9 cellular contexts compared by ENCODE assay signal in the genomic region with DNA sequence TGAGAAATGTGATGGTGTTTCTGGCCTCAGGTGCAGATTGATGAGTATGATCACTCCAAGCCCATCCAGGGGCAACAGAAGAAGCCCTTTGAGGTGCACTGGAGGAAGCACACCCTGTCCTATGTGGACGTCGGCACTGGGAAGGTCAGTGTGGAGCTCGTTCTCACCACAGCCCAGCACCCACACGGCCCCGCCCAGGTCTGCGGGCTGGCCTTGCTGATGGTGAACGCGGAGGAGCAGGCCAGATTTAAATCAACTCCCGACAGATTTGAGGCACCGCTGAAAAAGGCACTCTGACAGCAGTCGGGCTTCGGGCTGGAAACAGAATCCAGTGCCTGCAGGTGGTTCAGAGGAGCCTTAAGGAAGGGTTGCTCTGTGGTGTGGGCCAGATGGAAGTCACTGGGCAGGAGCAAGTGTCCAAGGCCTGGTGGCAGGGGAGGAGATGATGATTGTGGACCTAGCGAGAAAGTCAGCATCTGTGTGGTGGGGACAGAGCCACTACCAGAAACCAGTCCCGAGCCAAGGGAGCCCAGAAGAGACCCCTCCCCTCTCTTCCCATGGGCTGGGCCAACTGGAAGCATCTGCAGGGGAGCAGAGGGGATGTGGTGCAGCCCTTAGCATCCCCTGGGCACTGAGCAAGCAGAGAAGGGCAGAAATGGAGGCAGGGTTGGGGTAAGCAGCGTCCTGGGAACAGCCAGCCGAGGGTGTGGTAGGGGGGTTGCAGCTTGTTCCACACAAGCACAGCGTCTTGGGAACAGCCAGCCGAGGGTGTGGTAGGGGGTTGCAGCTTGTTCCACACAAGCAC. TPM values are rescaled to one million over a fixed set of nuclear protein-coding genes. Genes with fewer than 3 reads are reported as not detected.
DNase-seq lines count a peak whose midpoint lies in the region; ATAC-seq, FAIRE-seq and TF ChIP-seq lines count a peak whose summit lies in the region.
"Not testable (repeated sequence)": the region's sequence is repeated elsewhere in the genome, so short reads cannot be mapped to it uniquely, and the experiment has no call there.
"Had no signal": no experiment of that assay in that cellular context is flagged by ENCODE, and none has a peak within 500 bp of the region (broad histone marks: within the 10 kb centered on the region; RNA-seq: fewer than 3 reads in every experiment).

No MANE protein-coding gene starts in this region.

- H4K20me1 ChIP-seq in BLaER1 treated with 17β-estradiol and CSF1 and Interleukin-3, amounts not matched to agents 10 nM and 100 nM, result peaks cover 0 to 27% (median 6%) of the 10 kb centered on the region in 11 experiments; a peak in 9 of 22 replicates
- not testable (repeated sequence) for H4K20me1 ChIP-seq in SK-N-SH (ENCODE audit: insufficient read depth); HepG2 (ENCODE audit: insufficient read depth, low read length)

- H3K4me3 Mint-ChIP-seq in activated T-helper 2 cell treated with anti-CD3 and anti-CD28 coated beads, Interferon-gamma antibody, Interleukin-2, Interleukin-4, amounts not matched to agents 10 μg/mL and 5 μg/mL and 100 μg/mL, durations not matched to agents 14 hours and 24 hours and 36 hours (ENCODE audit: low read depth); endodermal cell; osteocyte (ENCODE audit: unreplicated experiment): not testable (repeated sequence)

- TF ChIP-seq EP300 in SK-N-SH (IDR thresholded peaks at IDR 0.05; ENCODE audit: borderline replicate concordance in 1 of 2, low read depth in 1 of 2, low read length in 1 of 2); HepG2 (IDR thresholded peaks at IDR 0.05; ENCODE audit: low read depth in 2 of 2, low read length in 2 of 2); HepG2 (CRISPR knock-in tag; IDR thresholded peaks at IDR 0.05; ENCODE audit: borderline replicate concordance); upper lobe of left lung (IDR thresholded peaks at IDR 0.05): not testable (repeated sequence)

- H3K9me3 Mint-ChIP-seq in activated T-helper 2 cell treated with anti-CD3 and anti-CD28 coated beads, Interferon-gamma antibody, Interleukin-2, Interleukin-4, amounts not matched to agents 10 μg/mL and 5 μg/mL and 100 μg/mL, durations not matched to agents 14 hours and 24 hours and 36 hours; osteocyte (ENCODE audit: unreplicated experiment): not testable (repeated sequence)
- peaks cover 13% of the 10 kb centered on the region for H3K9me3 Mint-ChIP-seq in endodermal cell

- H3K36me3 Mint-ChIP-seq in activated T-helper 2 cell treated with anti-CD3 and anti-CD28 coated beads, Interferon-gamma antibody, Interleukin-2, Interleukin-4, amounts not matched to agents 10 μg/mL and 5 μg/mL and 100 μg/mL, durations not matched to agents 14 hours and 24 hours and 36 hours (ENCODE audit: low read depth), result peaks cover 62% of the 10 kb centered on the region
- peaks cover 67% of the 10 kb centered on the region for H3K36me3 Mint-ChIP-seq in endodermal cell (ENCODE audit: low read depth)
- H3K36me3 Mint-ChIP-seq in osteocyte (ENCODE audit: unreplicated experiment), result peaks cover 33% of the 10 kb centered on the region

- peaks cover 19% of the 10 kb centered on the region for H3F3A ChIP-seq in SK-N-SH (replicated peaks; ENCODE audit: insufficient read depth)

- TF ChIP-seq POLR2A in HepG2 (IDR thresholded peaks at IDR 0.05; ENCODE audit: insufficient read depth in 1 of 2, low read depth in 2 of 2, low read length in 2 of 2); upper lobe of left lung (IDR thresholded peaks at IDR 0.05): not testable (repeated sequence)

- in situ Hi-C loops in HepG2 (cut with HindIII; ENCODE audit: extremely low pct_ligation_motif_present, low pct_unique_long_range_greater_than_20kb), result loop anchor here (25.0 kb wide), 1 partner anchor 278 kb away; no protein-coding TSS in a partner anchor

- not testable (repeated sequence) for H3K79me2 ChIP-seq in SK-N-SH (ENCODE audit: insufficient read depth); HepG2 (ENCODE audit: insufficient read depth, low read length)

- peaks cover 25 to 59% (median 43%) of the 10 kb centered on the region in 11 experiments for H3K36me3 ChIP-seq in BLaER1 treated with 17β-estradiol and CSF1 and Interleukin-3, amounts not matched to agents 10 nM and 100 nM
- H3K36me3 ChIP-seq in SK-N-SH (replicated peaks in 1 of 2; ENCODE audit: control insufficient read depth in 1 of 2, insufficient read depth in 2 of 2, low read length in 1 of 2), result peaks cover 13 to 29% of the 10 kb centered on the region in 2 experiments
- peaks cover 49% of the 10 kb centered on the region for H3K36me3 ChIP-seq in endodermal cell (ENCODE audit: control insufficient read depth, insufficient read depth, low read length)
- H3K36me3 ChIP-seq in HepG2 (replicated peaks in 1 of 2; ENCODE audit: control insufficient read depth in 1 of 2, insufficient read depth in 2 of 2, low read length in 2 of 2), result peaks cover 3 to 16% of the 10 kb centered on the region in 2 experiments; a peak in 4 of 5 replicates
- peaks cover 11 to 64% (median 33%) of the 10 kb centered on the region in 4 donors for H3K36me3 ChIP-seq in upper lobe of left lung

- 94% methylated on average over 18 of the region's 18 CpGs for WGBS in SK-N-SH (ENCODE audit: low lambda C conversion rate)
- WGBS in endodermal cell (ENCODE audit: insufficient coverage in 1 of 2, insufficient read length in 1 of 2), 2 experiments, result 86 to 91% methylated on average over 16 to 18 of the region's 18 CpGs
- 95% methylated on average over 18 of the region's 18 CpGs for WGBS in HepG2 (ENCODE audit: low lambda C conversion rate)
- 89 to 92% methylated on average over 18 of the region's 18 CpGs for WGBS in upper lobe of left lung, 2 donors

- peaks cover 13% of the 10 kb centered on the region for H3K4me1 Mint-ChIP-seq in activated T-helper 2 cell treated with anti-CD3 and anti-CD28 coated beads, Interferon-gamma antibody, Interleukin-2, Interleukin-4, amounts not matched to agents 10 μg/mL and 5 μg/mL and 100 μg/mL, durations not matched to agents 14 hours and 24 hours and 36 hours (ENCODE audit: low read depth)
- H3K4me1 Mint-ChIP-seq in endodermal cell; osteocyte (ENCODE audit: unreplicated experiment): not testable (repeated sequence)

- intact Hi-C loops in activated T-helper 2 cell treated with anti-CD3 and anti-CD28 coated beads, Interferon-gamma antibody, Interleukin-2, Interleukin-4, amounts not matched to agents 10 μg/mL and 5 μg/mL and 100 μg/mL, durations not matched to agents 14 hours and 24 hours and 36 hours (cut with micrococcal nuclease); HepG2 (cut with micrococcal nuclease; ENCODE audit: unreplicated experiment): not testable (repeated sequence)

- H3K9me2 ChIP-seq in SK-N-SH, result not testable (repeated sequence)

- POLR2A ChIA-PET in SK-N-SH (lab: Yijun Ruan, JAX), result interaction anchor here (0.7 kb wide), 1 partner anchor 19 kb away, joined by 3 read pairs; no protein-coding TSS in a partner anchor
- POLR2A ChIA-PET in HepG2 (lab: Yijun Ruan, JAX), result not testable (repeated sequence)

- peak overlapping the region; percentile 52 to 87 (median 76) for H3K4me2 ChIP-seq in BLaER1 treated with 17β-estradiol and CSF1 and Interleukin-3, amounts not matched to agents 10 nM and 100 nM
- H3K4me2 ChIP-seq in SK-N-SH; HepG2 (ENCODE audit: low read depth, low read length): not testable (repeated sequence)

- not testable (repeated sequence) for FAIRE-seq in HepG2 (lab: Jason Lieb, UNC)

- not testable (repeated sequence) for H3K27me3 ChIP-seq in BLaER1 treated with 17β-estradiol and CSF1 and Interleukin-3, amounts not matched to agents 10 nM and 100 nM; SK-N-SH (ENCODE audit: insufficient read depth); endodermal cell (ENCODE audit: control insufficient read depth, insufficient read depth, low read length, poor library complexity, severe bottlenecking); HepG2 (ENCODE audit: control insufficient read depth in 1 of 2, insufficient read depth in 2 of 2, low read length in 2 of 2); upper lobe of left lung

- CTCF ChIA-PET in SK-N-SH (lab: Yijun Ruan, JAX); HepG2 (lab: Yijun Ruan, JAX; ENCODE audit: low intra/inter-chr PET ratio, low total read pairs): not testable (repeated sequence)

- BruUV-seq in HepG2 (replicated peaks; lab: Mats Ljungman, UMichigan), result not testable (repeated sequence)

- peak overlapping the region in 2 of 10 experiments; percentile 13 to 21; a peak in 1 of 20 replicates for H3K4me3 ChIP-seq in BLaER1 treated with 17β-estradiol and CSF1 and Interleukin-3, amounts not matched to agents 10 nM and 100 nM
- not testable (repeated sequence) for H3K4me3 ChIP-seq in SK-N-SH (ENCODE audit: low read depth in 2 of 2, low read length in 1 of 2); endodermal cell (ENCODE audit: low read length); HepG2 (replicated peaks in 1 of 3; ENCODE audit: insufficient read depth in 1 of 3, low read depth in 2 of 3, low read length in 3 of 3); upper lobe of left lung

- not testable (repeated sequence) for H2AFZ ChIP-seq in SK-N-SH (ENCODE audit: low read depth); HepG2 (ENCODE audit: low read length)

- peak overlapping the region; percentile 43 for H3K27ac Mint-ChIP-seq in activated T-helper 2 cell treated with anti-CD3 and anti-CD28 coated beads, Interferon-gamma antibody, Interleukin-2, Interleukin-4, amounts not matched to agents 10 μg/mL and 5 μg/mL and 100 μg/mL, durations not matched to agents 14 hours and 24 hours and 36 hours
- H3K27ac Mint-ChIP-seq in endodermal cell, result peak overlapping the region; percentile 24
- not testable (repeated sequence) for H3K27ac Mint-ChIP-seq in osteocyte (ENCODE audit: unreplicated experiment)

- peak; percentile 4 for DNase-seq in SK-N-SH
- not testable (repeated sequence) for DNase-seq in activated T-helper 2 cell treated with anti-CD3 and anti-CD28 coated beads, Interferon-gamma antibody, Interleukin-2, Interleukin-4, amounts not matched to agents 10 μg/mL and 5 μg/mL and 100 μg/mL, durations not matched to agents 14 hours and 24 hours and 36 hours (ENCODE audit: low spot score); endodermal cell; HepG2 (ENCODE audit: low spot score)
- DNase-seq in osteocyte (ENCODE audit: extremely low spot score, unreplicated experiment), result peak; percentile 82
- DNase-seq in upper lobe of left lung, result peak in 1 of 2 donors; percentile 75

- peak; percentile 9 for ATAC-seq in HG03066 (IDR thresholded peaks at IDR 0.05; ENCODE audit: low read depth, unreplicated experiment)
- peak; percentile 41 for ATAC-seq in HepG2
- peak; percentile 25 to 34 for ATAC-seq in upper lobe of left lung (ENCODE audit: low FRiP score in 2 of 2)

- not testable (repeated sequence) for TF ChIP-seq RAD21 in SK-N-SH (IDR thresholded peaks at IDR 0.05; ENCODE audit: low read length); HepG2 (CRISPR knock-in tag; IDR thresholded peaks at IDR 0.05)

- not testable (repeated sequence) for H3K27me3 Mint-ChIP-seq in activated T-helper 2 cell treated with anti-CD3 and anti-CD28 coated beads, Interferon-gamma antibody, Interleukin-2, Interleukin-4, amounts not matched to agents 10 μg/mL and 5 μg/mL and 100 μg/mL, durations not matched to agents 14 hours and 24 hours and 36 hours (ENCODE audit: low read depth); endodermal cell (ENCODE audit: insufficient read depth); osteocyte (ENCODE audit: unreplicated experiment)

- H3K27ac ChIP-seq in BLaER1 treated with 17β-estradiol and CSF1 and Interleukin-3, amounts not matched to agents 10 nM and 100 nM, result peak overlapping the region in 7 of 11 experiments; percentile 3 to 62 (median 37); a peak in 8 of 22 replicates
- H3K27ac ChIP-seq in SK-N-SH (ENCODE audit: low read depth in 2 of 2, low read length in 1 of 2); endodermal cell (ENCODE audit: low read depth, low read length); HepG2 (ENCODE audit: extremely low read length, insufficient read depth, low read length); upper lobe of left lung: not testable (repeated sequence)

- peak overlapping the region in 4 of 11 experiments; percentile 7 to 64 (median 48); a peak in 7 of 22 replicates for H3K9ac ChIP-seq in BLaER1 treated with 17β-estradiol and CSF1 and Interleukin-3, amounts not matched to agents 10 nM and 100 nM
- H3K9ac ChIP-seq in SK-N-SH; endodermal cell (ENCODE audit: extremely low read depth, low read length, poor library complexity, severe bottlenecking); HepG2 (ENCODE audit: insufficient read depth, low read depth, low read length): not testable (repeated sequence)

- H3K4me1 ChIP-seq in BLaER1 treated with 17β-estradiol and CSF1 and Interleukin-3, amounts not matched to agents 10 nM and 100 nM, result peaks cover 20 to 34% (median 26%) of the 10 kb centered on the region in 10 experiments
- H3K4me1 ChIP-seq in SK-N-SH (ENCODE audit: control insufficient read depth in 1 of 2, insufficient read depth in 2 of 2, low read depth in 1 of 2, low read length in 1 of 2); endodermal cell (ENCODE audit: control insufficient read depth, insufficient read depth, low read length); HepG2 (ENCODE audit: insufficient read depth, low read length); upper lobe of left lung: not testable (repeated sequence)

- H3K9me3 ChIP-seq in BLaER1 treated with 17β-estradiol and CSF1 and Interleukin-3, amounts not matched to agents 10 nM and 100 nM (replicated peaks in 1 of 11); SK-N-SH; HepG2 (ENCODE audit: low read length); upper lobe of left lung: not testable (repeated sequence)
- H3K9me3 ChIP-seq in endodermal cell (ENCODE audit: control insufficient read depth, low read length), result peaks cover 10% of the 10 kb centered on the region

- not testable (repeated sequence) for TF ChIP-seq CTCF in SK-N-SH (IDR thresholded peaks at IDR 0.05); endodermal cell (conservative IDR thresholded peaks at IDR 0.05); HepG2 (CRISPR knock-in tag; IDR thresholded peaks at IDR 0.05); osteocyte (IDR thresholded peaks at IDR 0.05); upper lobe of left lung (IDR thresholded peaks at IDR 0.05)

RNA-seq across cellular contexts. Expression of gene MUC20, which starts 36.9 kb away (rescaled TPM):
- polyA plus RNA-seq in SK-N-SH (2012; rRNA removed) (0.31 and 0.36 TPM in 2 replicates), HepG2 (2011; rRNA removed) (0.83 and 1.2 TPM in 2 replicates)
- polyA plus RNA-seq in SK-N-SH (2012; cell fraction: cytosol; rRNA removed), result 0.09 and 0.20 TPM in 2 replicates
- 2.6 and 3.3 TPM in 2 replicates for polyA plus RNA-seq in SK-N-SH (2012; cell fraction: nucleus; rRNA removed)
- total RNA-seq in activated T-helper 2 cell treated with anti-CD3 and anti-CD28 coated beads, Interferon-gamma antibody, Interleukin-2, Interleukin-4, amounts not matched to agents 10 μg/mL and 5 μg/mL and 100 μg/mL, durations not matched to agents 14 hours and 24 hours and 36 hours, result 3.9 and 5.0 TPM in 2 replicates
- total RNA-seq in endodermal cell (1 to 10 TPM in 1 of 2 donors, under 1 TPM in 1; 0.89 to 1.3 TPM), HepG2 (2016; rRNA removed; fragmentation: Illumina TruSeq; extraction: Trizol) (0.24 TPM in 1 of 2 replicates, not detected in the other), osteocyte (6.2 and 7.6 TPM in 2 replicates), upper lobe of left lung (10 to 100 TPM; 10.1 to 39.8 (median 15.2) TPM)
- polyA plus RNA-seq in endodermal cell (2013, experiment 1 of 2), result 0.89 TPM
- 1.7 TPM for polyA plus RNA-seq in endodermal cell (2013, experiment 2 of 2)
- not detected in 2 replicates for total RNA-seq in HepG2 (2016; cell fraction: cytosol; rRNA removed; fragmentation: Illumina TruSeq; extraction: Trizol; ENCODE audit: low read depth)
- 0.09 TPM in 1 of 2 replicates, not detected in the other for total RNA-seq in HepG2 (2016; cell fraction: insoluble cytoplasmic fraction; rRNA removed; fragmentation: Illumina TruSeq; extraction: Trizol)
- total RNA-seq in HepG2 (2016; cell fraction: membrane; rRNA removed; fragmentation: Illumina TruSeq; extraction: Trizol), result not detected in 2 replicates
- 0.34 TPM in 1 of 2 replicates, not detected in the other for total RNA-seq in HepG2 (2016; cell fraction: nucleus; rRNA removed; fragmentation: Illumina TruSeq; extraction: Trizol)
- polyA plus RNA-seq in HepG2 (2011; cell fraction: cytosol; rRNA removed), result 0.35 and 0.39 TPM in 2 replicates
- 4.6 and 6.0 TPM in 2 replicates for polyA plus RNA-seq in HepG2 (2011; cell fraction: nucleus; rRNA removed)
- polyA plus RNA-seq in HepG2 (2012), result 1.5 and 1.9 TPM in 2 replicates
- 0.11 TPM in 1 of 2 replicates, not detected in the other for polyA plus RNA-seq in HepG2 (2016; cell fraction: cytosol; fragmentation: Illumina TruSeq; extraction: Trizol; ENCODE audit: low read depth)
- polyA plus RNA-seq in HepG2 (2016; cell fraction: insoluble cytoplasmic fraction; fragmentation: Illumina TruSeq; extraction: Trizol; ENCODE audit: low read depth), result 0.23 TPM in 1 of 2 replicates, not detected in the other
- polyA plus RNA-seq in HepG2 (2016; cell fraction: membrane; fragmentation: Illumina TruSeq; extraction: Trizol; ENCODE audit: low read depth), result 0.16 and 0.24 TPM in 2 replicates
- 0.79 and 1.7 TPM in 2 replicates for polyA plus RNA-seq in HepG2 (2016; cell fraction: nucleus; fragmentation: Illumina TruSeq; extraction: Trizol; ENCODE audit: insufficient read depth, low read depth)
- 0.23 and 0.48 TPM in 2 replicates for polyA minus RNA-seq in HepG2 (2011; rRNA and poly(A)+ RNA removed; ENCODE audit: low replicate concordance)
- not detected in 2 replicates for polyA minus RNA-seq in HepG2 (2011; cell fraction: cytosol; rRNA and poly(A)+ RNA removed)
- 1.2 TPM in 1 of 2 replicates, not detected in the other for polyA minus RNA-seq in HepG2 (2011; cell fraction: nucleus; rRNA and poly(A)+ RNA removed)
- total RNA-seq: GM23338 had no signal
